Comparison of ENCODE assay signal across 8 cellular contexts in genomic region chr1:210328746-210329488, GRCh38. TPM values are rescaled to one million over a fixed set of nuclear protein-coding genes. Genes with fewer than 3 reads are reported as not detected.
A peak's percentile ranks its signal among the peaks of the same experiment; 100 is the strongest.
DNase-seq lines count a peak whose midpoint lies in the region; ATAC-seq lines count a peak whose summit lies in the region.

Gene HHAT (plus strand): TSS chr1:210328902. CDS start chr1:210348976, 20,074 bp downstream.

- H3K9me3 ChIP-seq in mucosa of stomach (ENCODE audit: control insufficient read depth, low read length): no peaks in the 10 kb centered on the region

- H3K9me3 Mint-ChIP-seq in activated T-cell treated with anti-CD3 and anti-CD28 coated beads, Interleukin-2, amount 50 U/mL, for 24 hours: peaks cover 2% of the 10 kb centered on the region
- H3K9me3 Mint-ChIP-seq in stimulated activated memory B cell treated with anti-CD40 and anti-IgM and Interleukin-4, amounts not matched to agents 10 μg/mL and 1 μg/mL and 100 μg/mL, for 72 hours: peaks cover 5% of the 10 kb centered on the region

- no peaks in the 10 kb centered on the region for H3K27me3 ChIP-seq in mucosa of stomach (ENCODE audit: control insufficient read depth, insufficient read depth, low read length)

- peaks cover 3% of the 10 kb centered on the region for H3K36me3 Mint-ChIP-seq in activated T-cell treated with anti-CD3 and anti-CD28 coated beads, Interleukin-2, amount 50 U/mL, for 24 hours (ENCODE audit: low read depth)
- peaks cover 6% of the 10 kb centered on the region for H3K36me3 Mint-ChIP-seq in stimulated activated memory B cell treated with anti-CD40 and anti-IgM and Interleukin-4, amounts not matched to agents 10 μg/mL and 1 μg/mL and 100 μg/mL, for 72 hours

- peak within 1 kb of the TSS; percentile 86 for H3K27ac Mint-ChIP-seq in activated T-cell treated with anti-CD3 and anti-CD28 coated beads, Interleukin-2, amount 50 U/mL, for 24 hours
- H3K27ac Mint-ChIP-seq in stimulated activated memory B cell treated with anti-CD40 and anti-IgM and Interleukin-4, amounts not matched to agents 10 μg/mL and 1 μg/mL and 100 μg/mL, for 72 hours: peak within 1 kb of the TSS; percentile 94

- peaks cover 18% of the 10 kb centered on the region for H3K4me1 ChIP-seq in mucosa of stomach (ENCODE audit: control insufficient read depth, insufficient read depth, low read length)

- peak; percentile 54 for ATAC-seq in GM19438 (IDR thresholded peaks at IDR 0.05; ENCODE audit: low read depth, unreplicated experiment)
- peak; percentile 39 for ATAC-seq in HG03521 (IDR thresholded peaks at IDR 0.05; ENCODE audit: unreplicated experiment)
- ATAC-seq in esophagus mucosa: peak; percentile 88
- ATAC-seq in stimulated activated memory B cell treated with anti-CD40 and anti-IgM and Interleukin-4, amounts not matched to agents 10 μg/mL and 1 μg/mL and 100 μg/mL, for 72 hours: peak; percentile 89

- peak; percentile 91 for DNase-seq in COLO668 (lab: John Stamatoyannopoulos, UW; ENCODE audit: unreplicated experiment)
- peak; percentile 74 to 87 for DNase-seq in NOMO-1 (lab: John Stamatoyannopoulos, UW; ENCODE audit: unreplicated experiment in 2 of 2)
- peak; percentile 80 for DNase-seq in activated T-cell treated with anti-CD3 and anti-CD28 coated beads, Interleukin-2, amount 50 U/mL, for 24 hours

- no peaks in the 10 kb centered on the region for H3K36me3 ChIP-seq in mucosa of stomach (ENCODE audit: control insufficient read depth, insufficient read depth, low read length)

- H3K4me3 Mint-ChIP-seq in activated T-cell treated with anti-CD3 and anti-CD28 coated beads, Interleukin-2, amount 50 U/mL, for 24 hours: peak within 1 kb of the TSS; percentile 89
- peak within 1 kb of the TSS; percentile 90 for H3K4me3 Mint-ChIP-seq in stimulated activated memory B cell treated with anti-CD40 and anti-IgM and Interleukin-4, amounts not matched to agents 10 μg/mL and 1 μg/mL and 100 μg/mL, for 72 hours

- peaks cover 36% of the 10 kb centered on the region for H3K27me3 Mint-ChIP-seq in activated T-cell treated with anti-CD3 and anti-CD28 coated beads, Interleukin-2, amount 50 U/mL, for 24 hours
- peaks cover 11% of the 10 kb centered on the region for H3K27me3 Mint-ChIP-seq in stimulated activated memory B cell treated with anti-CD40 and anti-IgM and Interleukin-4, amounts not matched to agents 10 μg/mL and 1 μg/mL and 100 μg/mL, for 72 hours

- peaks cover 45% of the 10 kb centered on the region for H3K4me1 Mint-ChIP-seq in activated T-cell treated with anti-CD3 and anti-CD28 coated beads, Interleukin-2, amount 50 U/mL, for 24 hours (ENCODE audit: low read depth)
- H3K4me1 Mint-ChIP-seq in stimulated activated memory B cell treated with anti-CD40 and anti-IgM and Interleukin-4, amounts not matched to agents 10 μg/mL and 1 μg/mL and 100 μg/mL, for 72 hours: peaks cover 42% of the 10 kb centered on the region

- peak within 1 kb of the TSS; percentile 83 for H3K4me3 ChIP-seq in mucosa of stomach (ENCODE audit: low read length)

- H3K9ac ChIP-seq in mucosa of stomach (ENCODE audit: low read length): peak within 1 kb of the TSS; percentile 82

RNA-seq across cellular contexts. Expression of gene HHAT, which starts in this region (rescaled TPM):
- total RNA-seq in esophagus mucosa: 4.0 TPM

Comparison
In these comparisons a context has a peak if more than half of its experiments do, and no peak if none do; other contexts are left out.
1. Peak in every context shown above with its lines: DNase-seq, ATAC-seq and H3K4me3 ChIP-seq.
2. ATAC-seq: peak in every context shown above with its lines; median percentile 89 in stimulated activated memory B cell treated with anti-CD40 and anti-IgM and Interleukin-4, amounts not matched to agents 10 μg/mL and 1 μg/mL and 100 μg/mL, for 72 hours; 88 in esophagus mucosa; 54 in GM19438; 39 in HG03521.